In the genomic region with DNA sequence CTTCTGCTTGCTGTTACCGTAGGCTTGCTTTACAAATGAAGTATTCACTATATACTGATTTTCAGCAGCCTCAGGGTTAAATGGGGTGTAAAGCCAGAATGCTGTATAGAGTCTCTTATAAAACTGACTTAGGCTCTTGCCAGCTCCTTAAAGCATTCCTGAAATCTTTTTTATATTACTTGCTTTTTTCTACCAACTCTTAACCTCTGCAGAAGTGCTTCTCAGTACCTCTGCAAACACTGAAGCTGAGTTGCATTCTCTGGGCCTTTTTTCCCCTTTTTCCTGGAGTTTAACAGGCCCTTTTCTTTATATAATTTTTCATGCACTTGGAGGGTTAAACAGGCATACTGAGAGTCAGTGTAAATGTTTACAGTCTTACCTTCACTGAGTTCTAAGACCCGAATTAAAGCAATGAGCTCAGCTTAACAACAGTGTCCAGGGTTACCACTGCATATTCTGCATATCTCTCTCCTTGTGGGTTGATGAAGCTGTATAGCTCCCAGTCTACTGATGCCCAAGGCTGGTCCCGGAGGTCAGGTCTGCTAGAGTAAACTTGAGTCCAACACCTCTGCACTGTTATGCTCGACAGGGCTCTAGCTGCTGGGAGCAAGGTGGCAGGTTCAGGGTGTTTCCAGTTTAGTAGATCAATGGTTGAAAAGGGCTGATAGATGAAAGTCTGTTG, we compare ENCODE assay signal across 27 cellular contexts. TPM values are rescaled to one million over a fixed set of nuclear protein-coding genes. Genes with fewer than 3 reads are reported as not detected.
"Had no signal": no experiment of that assay in that cellular context is flagged by ENCODE, and none has a peak within 500 bp of the region (broad histone marks: within the 10 kb centered on the region; RNA-seq: fewer than 3 reads in every experiment).

No MANE protein-coding gene starts in this region.

- H3K4me3 Mint-ChIP-seq: activated naive CD4-positive, alpha-beta T cell treated with anti-CD3 and anti-CD28 coated beads, Interleukin-2, amount 50 U/mL, for 24 hours; T-helper 1 cell treated with Interleukin-12 subunit alpha and Interleukin-12 subunit beta and Interleukin-4 antibody, amounts not matched to agents 30 μg/mL and 1 μg/mL, for 36 hours had no signal

- H3K27ac Mint-ChIP-seq: activated naive CD4-positive, alpha-beta T cell treated with anti-CD3 and anti-CD28 coated beads, Interleukin-2, amount 50 U/mL, for 24 hours had no signal

- ATAC-seq: activated T-cell treated with anti-CD3 and anti-CD28 coated beads, Interleukin-2, amount 50 U/mL, for 72 hours; body of pancreas had no signal

- H3K4me3 ChIP-seq: body of pancreas, SJCRH30 had no signal

- H3K4me1 ChIP-seq: SJCRH30 had no signal

- H3K9me3 Mint-ChIP-seq: activated T-cell treated with anti-CD3 and anti-CD28 coated beads, Interleukin-2, amount 50 U/mL, for 72 hours; T-helper 1 cell treated with Interleukin-12 subunit alpha and Interleukin-12 subunit beta and Interleukin-4 antibody, amounts not matched to agents 30 μg/mL and 1 μg/mL, for 36 hours had no signal

- H3K27me3 ChIP-seq: body of pancreas, SJCRH30 had no signal

- FAIRE-seq: bronchial epithelial cell had no signal

- H3K27ac ChIP-seq: body of pancreas, SJCRH30 had no signal

- H3K9me3 ChIP-seq: body of pancreas, SJCRH30 had no signal

- H3K36me3 ChIP-seq: SJCRH30 had no signal

- DNase-seq: activated CD4-positive, alpha-beta T cell treated with anti-CD3 and anti-CD28 coated beads for 48 hours; activated CD4-positive, alpha-beta T cell treated with anti-CD3 and anti-CD28 coated beads, Interleukin-2, amount 50 U/mL, for 4 hours; activated CD4-positive, CD25-positive, alpha-beta regulatory T cell treated with anti-CD3 and anti-CD28 coated beads, Interleukin-2, amount 50 U/mL, for 72 hours; activated CD8-positive, alpha-beta memory T cell treated with anti-CD3 and anti-CD28 coated beads, Interleukin-2, amount 50 U/mL, for 4 hours; activated effector memory CD4-positive, alpha-beta T cell treated with Interleukin-2 at 50 U/mL for 16 hours; activated naive CD4-positive, alpha-beta T cell; activated T-cell treated with anti-CD3 and anti-CD28 coated beads, Interleukin-2, amount 50 U/mL, for 72 hours; aorta; body of pancreas; KG1; NCI-H1048; NCI-H146; NCI-H187 treated with DMSO at 0.1 percent for 48 hours; NCI-H2081 treated with DMSO at 0.1 percent for 48 hours; NCI-H446; NCI-H524 treated with DMSO at 0.1 percent for 48 hours; NCI-H748 treated with DMSO at 0.1 percent for 48 hours; Right ventricle myocardium superior; RPMI8226; SJCRH30 had no signal

RNA-seq across cellular contexts. Expression of gene CFAP126, which starts 40.9 kb away (rescaled TPM):
- total RNA-seq: activated CD8-positive, alpha-beta memory T cell treated with anti-CD3 and anti-CD28 coated beads for 36 hours; aorta; body of pancreas; bronchial epithelial cell; LHCN-M2; M059J; OCI-LY7; Right ventricle myocardium superior; SJCRH30 had no signal
- polyA plus RNA-seq: aorta had no signal
